ENCODE assay signal across 8 cellular contexts in genomic region chr19:33546656-33547055, GRCh38.
"Had no signal": no experiment of that assay in that cellular context is flagged by ENCODE, and none has a peak within 500 bp of the region (broad histone marks: within the 10 kb centered on the region; RNA-seq: fewer than 3 reads in every experiment).

No MANE protein-coding gene starts in this region.

- H3K27ac ChIP-seq: HL-60 had no signal

- H2AFZ ChIP-seq: GM23338 had no signal

- H3K4me3 ChIP-seq: GM23338, HAP-1 had no signal

- DNase-seq: H7, HFFc6, KBM-7 had no signal

- H3K9me3 ChIP-seq: HAP-1 had no signal

- FAIRE-seq: HepG2 had no signal

- ATAC-seq: GM23338, HCT116, HepG2 had no signal

- H3K4me1 ChIP-seq: HAP-1 had no signal

- H3K36me3 ChIP-seq: HAP-1 had no signal

- H3K4me2 ChIP-seq: GM23338 had no signal
